27 cellular contexts compared by ENCODE assay signal in the genomic region with DNA sequence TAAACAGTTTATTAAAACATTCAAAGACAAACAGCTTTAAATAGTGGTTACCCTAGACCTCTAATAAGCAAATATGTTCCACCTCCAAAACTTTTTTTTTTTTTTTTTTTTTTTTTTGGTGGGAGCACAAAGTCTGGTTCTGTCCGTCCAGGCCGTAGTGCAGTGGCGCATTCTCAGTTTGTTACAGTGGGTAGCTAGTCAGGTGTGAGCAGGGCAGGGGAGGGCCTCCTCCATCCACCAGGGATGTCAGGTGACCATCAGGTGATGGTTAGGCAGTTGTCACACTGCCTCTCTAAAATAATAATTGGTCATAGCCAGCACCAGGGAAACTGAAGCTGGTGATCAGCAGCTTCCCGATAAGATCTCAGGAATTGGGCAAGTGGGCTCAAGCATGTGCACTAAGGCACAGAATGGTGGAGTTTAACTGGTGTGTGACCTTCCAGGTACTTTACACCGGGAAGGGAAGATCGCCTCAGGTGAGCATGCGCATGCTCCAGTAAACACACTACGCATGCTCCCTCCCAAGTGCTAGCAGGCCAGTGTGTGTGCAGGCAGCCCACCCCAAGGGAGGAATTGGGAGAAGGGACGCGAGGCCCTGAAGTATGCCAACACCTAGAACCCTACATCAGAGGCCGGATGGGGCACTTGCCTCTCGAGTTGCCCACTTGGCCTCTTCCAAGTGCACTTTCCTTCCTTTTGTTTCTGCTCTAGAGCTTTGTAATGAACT.
"Had no signal": no experiment of that assay in that cellular context is flagged by ENCODE, and none has a peak within 500 bp of the region (broad histone marks: within the 10 kb centered on the region; RNA-seq: fewer than 3 reads in every experiment).

No MANE protein-coding gene starts in this region.

- DNase-seq: activated B cell treated with CpG ODN at 0.5 μM for 24 hours; activated CD4-positive, alpha-beta T cell treated with anti-CD3 and anti-CD28 coated beads for 36 hours; activated CD4-positive, alpha-beta T cell treated with anti-CD3 and anti-CD28 coated beads, Interleukin-2, amount 50 U/mL, for 4 hours; brain microvascular endothelial cell; caudate nucleus; dermis blood vessel endothelial cell; effector CD8-positive, alpha-beta T cell; erythroblast; foreskin fibroblast; heart right ventricle; islet precursor cell; lower lobe of right lung; mesendoderm; naive thymus-derived CD4-positive, alpha-beta T cell; psoas muscle; stimulated activated CD4-positive, alpha-beta T cell treated with anti-CD3 and anti-CD28 coated beads, Interleukin-2, amount 100 ng/mL, for 24 hours; substantia nigra; T1000 had no signal

- H3K4me1 ChIP-seq: adrenal gland, ascending aorta, heart right ventricle, lower lobe of right lung, pancreas, right atrium auricular region, tibial nerve had no signal

- H3K27me3 ChIP-seq: adrenal gland, ascending aorta, brain microvascular endothelial cell, heart right ventricle, pancreas, right atrium auricular region, tibial nerve had no signal

- H3K9me3 Mint-ChIP-seq: activated B cell treated with CpG ODN at 0.5 μM for 24 hours; naive thymus-derived CD4-positive, alpha-beta T cell; stimulated activated naive CD8-positive, alpha-beta T cell treated with anti-CD3 and anti-CD28 coated beads, Interleukin-15, Interleukin-2, amounts not matched to agents 100 ng/mL and 50 ng/mL, for 24 hours had no signal

- H3K4me3 Mint-ChIP-seq: activated B cell treated with CpG ODN at 0.5 μM for 24 hours; activated CD4-positive, alpha-beta T cell treated with anti-CD3 and anti-CD28 coated beads for 36 hours; activated naive CD8-positive, alpha-beta T cell; naive thymus-derived CD4-positive, alpha-beta T cell; stimulated activated naive CD8-positive, alpha-beta T cell treated with anti-CD3 and anti-CD28 coated beads, Interleukin-15, Interleukin-2, amounts not matched to agents 100 ng/mL and 50 ng/mL, for 24 hours had no signal

- ATAC-seq: activated CD4-positive, alpha-beta T cell treated with anti-CD3 and anti-CD28 coated beads for 36 hours; heart right ventricle; left colon; lower lobe of right lung; naive thymus-derived CD4-positive, alpha-beta T cell; pancreas had no signal

- H3K27ac Mint-ChIP-seq: activated B cell treated with CpG ODN at 0.5 μM for 24 hours; activated CD4-positive, alpha-beta T cell treated with anti-CD3 and anti-CD28 coated beads for 36 hours; activated naive CD8-positive, alpha-beta T cell; stimulated activated naive CD8-positive, alpha-beta T cell treated with anti-CD3 and anti-CD28 coated beads, Interleukin-15, Interleukin-2, amounts not matched to agents 100 ng/mL and 50 ng/mL, for 24 hours had no signal

- H3K27ac ChIP-seq: adrenal gland, ascending aorta, brain microvascular endothelial cell, heart right ventricle, lower lobe of right lung, pancreas, psoas muscle, right atrium auricular region, skin epidermis, tibial nerve had no signal

- H3K27me3 Mint-ChIP-seq: activated B cell treated with CpG ODN at 0.5 μM for 24 hours; activated CD4-positive, alpha-beta T cell treated with anti-CD3 and anti-CD28 coated beads for 36 hours; activated naive CD8-positive, alpha-beta T cell; naive thymus-derived CD4-positive, alpha-beta T cell; stimulated activated naive CD8-positive, alpha-beta T cell treated with anti-CD3 and anti-CD28 coated beads, Interleukin-15, Interleukin-2, amounts not matched to agents 100 ng/mL and 50 ng/mL, for 24 hours had no signal

- H3K4me3 ChIP-seq: adrenal gland, ascending aorta, heart right ventricle, lower lobe of right lung, pancreas, psoas muscle, right atrium auricular region, skin epidermis, tibial nerve had no signal

- H3K9me3 ChIP-seq: adrenal gland, ascending aorta, heart right ventricle, lower lobe of right lung, pancreas, psoas muscle, right atrium auricular region, tibial nerve had no signal
